1 cellular context compared by ENCODE assay signal in genomic region chr13:79402074-79402635, GRCh38.
TF ChIP-seq lines count a peak whose summit lies in the region.

No MANE protein-coding gene starts in this region.

TF ChIP-seq in WTC11, 78 proteins besides CTCF, POLR2A, EP300 and RAD21 (continued from another document):
- TF ChIP-seq ARID4B (CRISPR knock-in tag; IDR thresholded peaks at IDR 0.05; ENCODE audit: borderline replicate concordance): no peak
- no peak for TF ChIP-seq NR1H2 (CRISPR knock-in tag; IDR thresholded peaks at IDR 0.05)
